10 cellular contexts compared by ENCODE assay signal in the genomic region with DNA sequence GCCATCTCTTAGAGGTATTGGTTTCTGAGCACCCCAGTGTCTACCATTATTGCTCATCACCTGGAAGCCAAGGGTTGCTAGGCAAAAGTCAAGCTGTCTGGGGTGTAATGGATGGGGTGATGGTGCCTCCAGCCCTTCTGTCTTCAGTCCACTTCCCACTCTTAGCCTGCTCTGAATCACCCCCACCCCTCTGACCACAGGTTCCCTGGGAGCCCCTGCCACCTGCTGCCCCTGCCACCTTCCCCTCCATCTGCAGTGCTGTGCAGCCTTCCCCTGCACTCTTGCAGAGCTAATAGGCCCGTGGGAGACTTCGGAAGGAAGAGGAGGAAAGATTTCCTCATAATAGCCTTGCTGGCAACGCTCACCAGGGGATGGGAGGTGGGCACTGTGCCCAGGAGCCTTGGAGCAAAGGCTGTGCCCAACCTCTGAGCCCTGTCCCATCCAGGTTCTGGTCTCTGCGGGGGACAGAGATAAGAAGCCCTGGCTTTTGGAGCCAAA. TPM values are rescaled to one million over a fixed set of nuclear protein-coding genes. Genes with fewer than 3 reads are reported as not detected.
DNase-seq lines count a peak whose midpoint lies in the region; ATAC-seq and TF ChIP-seq lines count a peak whose summit lies in the region.
"Had no signal": no experiment of that assay in that cellular context is flagged by ENCODE, and none has a peak within 500 bp of the region (broad histone marks: within the 10 kb centered on the region; RNA-seq: fewer than 3 reads in every experiment).

No MANE protein-coding gene starts in this region.

- H3K27ac Mint-ChIP-seq in naive thymus-derived CD8-positive, alpha-beta T cell, result peak overlapping the region in 5 of 10 donors; percentile 2 to 75 (median 29)

- no peaks in the 10 kb centered on the region for H3K27me3 Mint-ChIP-seq in naive thymus-derived CD8-positive, alpha-beta T cell

- no peaks in the 10 kb centered on the region for H3K9me3 Mint-ChIP-seq in naive thymus-derived CD8-positive, alpha-beta T cell
- H3K9me3 Mint-ChIP-seq: brain had no signal

- H3K4me3 Mint-ChIP-seq in naive thymus-derived CD8-positive, alpha-beta T cell, result peak overlapping the region; percentile 11 to 87 (median 62)

- H3K36me3 Mint-ChIP-seq in naive thymus-derived CD8-positive, alpha-beta T cell, result peaks cover 5 to 70% (median 13%) of the 10 kb centered on the region in 3 donors

- no peak for TF ChIP-seq CTCF in coronary artery (IDR thresholded peaks at IDR 0.05)

- H3K27ac ChIP-seq in coronary artery, result peak overlapping the region; percentile 73 to 88

- ATAC-seq in HG03378 (IDR thresholded peaks at IDR 0.05; ENCODE audit: unreplicated experiment), result peak; percentile 13
- ATAC-seq in naive thymus-derived CD8-positive, alpha-beta T cell, result no peak

- POLR2A ChIA-PET in naive thymus-derived CD8-positive, alpha-beta T cell (lab: Charles Lee), result interaction anchor here (3.0 kb wide), 1 partner anchor 36 kb away, joined by 22 read pairs; a partner anchor contains a TSS

- peaks cover 5 to 17% (median 6%) of the 10 kb centered on the region in 4 donors for H3K4me1 Mint-ChIP-seq in naive thymus-derived CD8-positive, alpha-beta T cell

- peak; percentile 34 for DNase-seq in AG08396 (ENCODE audit: low spot score)
- DNase-seq in coronary artery (ENCODE audit: low spot score), result no peak
- DNase-seq in naive thymus-derived CD8-positive, alpha-beta T cell, result no peak
- DNase-seq in NCI-H2196 (lab: John Stamatoyannopoulos, UW; ENCODE audit: unreplicated experiment), result no peak
- DNase-seq in stimulated activated naive CD4-positive, alpha-beta T cell (lab: John Stamatoyannopoulos, UW), result no peak
- DNase-seq in RKO (ENCODE audit: low spot score), result no peak
- no peak for DNase-seq in NCI-H146 (lab: John Stamatoyannopoulos, UW)

- peak overlapping the region; percentile 73 for H3K4me3 ChIP-seq in coronary artery

RNA-seq across cellular contexts. Expression of a gene that starts 35.5 kb away (rescaled TPM):
- total RNA-seq in naive thymus-derived CD8-positive, alpha-beta T cell, result 10 to 100 TPM; 70.0 to 72.2 TPM
- polyA plus RNA-seq in naive thymus-derived CD8-positive, alpha-beta T cell, result 100 to 1,000 TPM in 1 of 3 donors, 10 to 100 TPM in 2; 68.6 to 101 (median 83.7) TPM
- total RNA-seq: OCI-LY7 had no signal
